In the genomic region with DNA sequence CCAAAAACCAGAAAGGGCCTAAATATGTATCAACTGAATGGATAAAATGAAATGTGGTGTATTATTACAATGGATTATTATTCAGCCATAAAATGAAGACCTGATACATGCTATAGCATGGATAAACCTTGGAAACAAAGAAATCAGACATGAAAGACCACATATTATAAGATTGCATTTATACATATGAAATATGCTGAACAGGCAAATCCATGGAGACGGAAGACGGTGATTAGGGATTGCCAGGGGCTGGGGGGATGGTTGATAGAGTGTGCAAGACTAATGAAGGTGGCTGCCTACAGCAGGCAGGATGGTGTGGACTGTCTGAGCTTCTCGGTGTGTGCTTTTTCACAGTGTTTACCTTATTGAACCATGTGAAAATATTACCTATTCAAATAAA, we compare ENCODE assay signal across 23 cellular contexts. TPM values are rescaled to one million over a fixed set of nuclear protein-coding genes. Genes with fewer than 3 reads are reported as not detected.
DNase-seq lines count a peak whose midpoint lies in the region; ATAC-seq, FAIRE-seq and TF ChIP-seq lines count a peak whose summit lies in the region.
"Had no signal": no experiment of that assay in that cellular context is flagged by ENCODE, and none has a peak within 500 bp of the region (broad histone marks: within the 10 kb centered on the region; RNA-seq: fewer than 3 reads in every experiment).

No MANE protein-coding gene starts in this region.

- H3K9me3 Mint-ChIP-seq in stimulated activated naive B cell treated with anti-CD40 and anti-IgM and Interleukin-4, amounts not matched to agents 10 μg/mL and 1 μg/mL and 100 μg/mL, for 72 hours: no peaks in the 10 kb centered on the region
- H3K9me3 Mint-ChIP-seq: CD4-positive, alpha-beta T cell; CD8-positive, alpha-beta T cell had no signal

- no peak for TF ChIP-seq RAD21 in A549 (conservative IDR thresholded peaks at IDR 0.05 in 1 of 2, IDR thresholded peaks at IDR 0.05 in 1 of 2)
- no peak for TF ChIP-seq RAD21 in HCT116 (IDR thresholded peaks at IDR 0.05; ENCODE audit: low read depth)
- TF ChIP-seq RAD21 in K562 (CRISPR knock-in tag; conservative IDR thresholded peaks at IDR 0.05 in 1 of 2, IDR thresholded peaks at IDR 0.05 in 1 of 2): no peak

- no peaks in the 10 kb centered on the region for H3K36me3 ChIP-seq in HCT116 (ENCODE audit: control insufficient read depth in 1 of 2, insufficient read depth in 2 of 2, low read length in 2 of 2)
- H3K36me3 ChIP-seq in K562 (ENCODE audit: control insufficient read depth, insufficient read depth, low read length): no peaks in the 10 kb centered on the region
- H3K36me3 ChIP-seq in tibial nerve: no peaks in the 10 kb centered on the region
- H3K36me3 ChIP-seq: BLaER1 treated with 17β-estradiol and CSF1 and Interleukin-3, amounts not matched to agents 10 nM and 100 nM had no signal

- RAD21 ChIA-PET in HCT116 (lab: Charles Lee; ENCODE audit: low non-redundant PET in 1 of 2, low total read pairs in 2 of 2, uncharacterized antibody in 2 of 2, unreplicated experiment in 2 of 2): no interaction called here

- peaks cover 3% of the 10 kb centered on the region; the same call in 2 of the 3 replicates for H3K4me1 ChIP-seq in A549
- H3K4me1 ChIP-seq in HCT116 (ENCODE audit: control insufficient read depth in 1 of 2, insufficient read depth in 2 of 2, low read length in 2 of 2): peaks cover 0 to 3% of the 10 kb centered on the region in 2 experiments; a peak in 1 of 4 replicates
- no peaks in the 10 kb centered on the region for H3K4me1 ChIP-seq in K562 (replicated peaks in 1 of 2; ENCODE audit: control insufficient read depth in 2 of 2, insufficient read depth in 2 of 2, low read length in 2 of 2)
- peaks cover 0 to 6% (median 0%) of the 10 kb centered on the region in 4 donors for H3K4me1 ChIP-seq in tibial nerve
- H3K4me1 ChIP-seq: BLaER1 treated with 17β-estradiol and CSF1 and Interleukin-3, amounts not matched to agents 10 nM and 100 nM; Caco-2 had no signal

- H3K79me2 ChIP-seq in HCT116 (ENCODE audit: insufficient read depth, low read length): no peaks in the 10 kb centered on the region
- H3K79me2 ChIP-seq in K562 (ENCODE audit: control insufficient read depth, insufficient read depth, low read length): no peaks in the 10 kb centered on the region

- H3K27me3 ChIP-seq in HCT116 (ENCODE audit: insufficient read depth, low read length) (no peaks in the 10 kb centered on the region), K562 (ENCODE audit: control insufficient read depth in 2 of 2, insufficient read depth in 2 of 2, low read length in 2 of 2) (no peaks in the 10 kb centered on the region), tibial nerve (no peaks in the 10 kb centered on the region)
- H3K27me3 ChIP-seq: BLaER1 treated with 17β-estradiol and CSF1 and Interleukin-3, amounts not matched to agents 10 nM and 100 nM had no signal

- TF ChIP-seq EP300 in A549 (IDR thresholded peaks at IDR 0.05) (no peak), K562 (IDR thresholded peaks at IDR 0.05; ENCODE audit: low read length) (no peak), tibial nerve (IDR thresholded peaks at IDR 0.05) (no peak)

- no peak for FAIRE-seq in A549 (lab: Jason Lieb, UNC)
- no peak for FAIRE-seq in K562 (lab: Jason Lieb, UNC)
- FAIRE-seq: A204.1, D721Med, G401.6, GM12891, GM19239 had no signal

- peak overlapping the region; percentile 32 for H2AFZ ChIP-seq in HCT116 (ENCODE audit: low read depth, low read length, poor library complexity, severe bottlenecking)
- no peak overlapping the region for H2AFZ ChIP-seq in K562 (ENCODE audit: low read depth, low read length)

- intact Hi-C loops in HCT116 (cut with micrococcal nuclease): no loop called here
- intact Hi-C loops in K562 (cut with micrococcal nuclease): no loop called here

- peak overlapping the region; percentile 42 for H3K27ac Mint-ChIP-seq in stimulated activated naive B cell treated with anti-CD40 and anti-IgM and Interleukin-4, amounts not matched to agents 10 μg/mL and 1 μg/mL and 100 μg/mL, for 72 hours
- H3K27ac Mint-ChIP-seq: B cell; CD4-positive, alpha-beta T cell; CD8-positive, alpha-beta T cell had no signal

- H3K36me3 Mint-ChIP-seq in stimulated activated naive B cell treated with anti-CD40 and anti-IgM and Interleukin-4, amounts not matched to agents 10 μg/mL and 1 μg/mL and 100 μg/mL, for 72 hours: no peaks in the 10 kb centered on the region
- H3K36me3 Mint-ChIP-seq: CD8-positive, alpha-beta T cell had no signal

- H3K4me3 ChIP-seq in A549 (no peak overlapping the region), HCT116 (replicated peaks in 1 of 2; ENCODE audit: low read depth in 1 of 2, low read length in 2 of 2) (no peak overlapping the region), K562 (no peak overlapping the region), tibial nerve (no peak overlapping the region)
- H3K4me3 ChIP-seq: BLaER1 treated with 17β-estradiol and CSF1 and Interleukin-3, amounts not matched to agents 10 nM and 100 nM had no signal

- H3K9me1 ChIP-seq in K562 (ENCODE audit: control insufficient read depth, insufficient read depth, low read length): no peaks in the 10 kb centered on the region

- no peaks in the 10 kb centered on the region for H4K20me1 ChIP-seq in HCT116 (ENCODE audit: insufficient read depth)
- no peaks in the 10 kb centered on the region for H4K20me1 ChIP-seq in K562 (replicated peaks; ENCODE audit: control insufficient read depth, insufficient read depth, low read length)
- H4K20me1 ChIP-seq: BLaER1 treated with 17β-estradiol and CSF1 and Interleukin-3, amounts not matched to agents 10 nM and 100 nM had no signal

- no peak overlapping the region for H3K4me3 Mint-ChIP-seq in stimulated activated naive B cell treated with anti-CD40 and anti-IgM and Interleukin-4, amounts not matched to agents 10 μg/mL and 1 μg/mL and 100 μg/mL, for 72 hours
- H3K4me3 Mint-ChIP-seq: B cell; CD4-positive, alpha-beta T cell; CD8-positive, alpha-beta T cell had no signal

- POLR2A ChIA-PET in A549 (lab: Yijun Ruan, JAX): no interaction called here
- POLR2A ChIA-PET in HCT116 (lab: Charles Lee): interaction anchor here (1.0 to 1.5 kb wide), 2 partner anchors 11 kb away, joined by 3 to 4 read pairs; partner anchors contain the start of gene AFG3L2
- POLR2A ChIA-PET in K562 (lab: Yijun Ruan, JAX): no interaction called here

- BruUV-seq in HCT116 (replicated peaks; lab: Mats Ljungman, UMichigan) (no TSS peak), K562 (replicated peaks; lab: Mats Ljungman, UMichigan) (no TSS peak)

- TF ChIP-seq CTCF in A549 (IDR thresholded peaks at IDR 0.05): no peak
- TF ChIP-seq CTCF in HCT116 (IDR thresholded peaks at IDR 0.05 in 2 of 3, conservative IDR thresholded peaks at IDR 0.05 in 1 of 3; ENCODE audit: borderline replicate concordance in 1 of 3, insufficient read depth in 1 of 3, low read depth in 2 of 3, low read length in 2 of 3): no peak
- TF ChIP-seq CTCF in K562 (IDR thresholded peaks at IDR 0.05 in 2 of 3, conservative IDR thresholded peaks at IDR 0.05 in 1 of 3; ENCODE audit: insufficient read depth in 2 of 3, low read depth in 1 of 3, low read length in 3 of 3): no peak
- no peak for TF ChIP-seq CTCF in tibial nerve (IDR thresholded peaks at IDR 0.05)

- ATAC-seq in A549: no peak
- no peak for ATAC-seq in HCT116
- no peak for ATAC-seq in K562
- ATAC-seq in stimulated activated naive B cell treated with anti-CD40 and anti-IgM and Interleukin-4, amounts not matched to agents 10 μg/mL and 1 μg/mL and 100 μg/mL, for 72 hours (replicated peaks): no peak
- no peak for ATAC-seq in GM21367 (IDR thresholded peaks at IDR 0.05; ENCODE audit: unreplicated experiment)
- no peak for ATAC-seq in HG02884 (IDR thresholded peaks at IDR 0.05; ENCODE audit: unreplicated experiment)
- ATAC-seq: CD8-positive, alpha-beta T cell had no signal

- DNase-seq in A549 (ENCODE audit: low read depth in 1 of 2, low spot score in 1 of 2): no peak
- no peak for DNase-seq in HCT116 (ENCODE audit: low read depth, low spot score)
- no peak for DNase-seq in K562 (ENCODE audit: extremely low read depth in 1 of 4, low spot score in 3 of 4)
- DNase-seq in stimulated activated naive B cell treated with anti-CD40 and anti-IgM and Interleukin-4, amounts not matched to agents 10 μg/mL and 1 μg/mL and 100 μg/mL, for 72 hours: no peak
- DNase-seq in tibial nerve (ENCODE audit: low spot score in 2 of 2): no peak
- DNase-seq: 8988T; AML-193; Caco-2; Calu3; CD4-positive, alpha-beta T cell; CD8-positive, alpha-beta T cell; DMS79 treated with DMSO at 0.1 percent for 48 hours; GF-D8 had no signal

- 79% methylated on average over 3 of the region's 3 CpGs for WGBS in A549 (ENCODE audit: missing lambda C conversion rate)
- 63% methylated on average over 3 of the region's 3 CpGs for WGBS in K562 (ENCODE audit: insufficient coverage, low coverage, missing lambda C conversion rate)
- 70 to 77% methylated on average over 3 of the region's 3 CpGs for WGBS in tibial nerve, 2 donors

- no peaks in the 10 kb centered on the region for H3K9me2 ChIP-seq in HCT116 (ENCODE audit: insufficient read depth)

- H3K27ac ChIP-seq in A549 (no peak overlapping the region), HCT116 (ENCODE audit: low read depth, low read length) (no peak overlapping the region), K562 (ENCODE audit: extremely low read depth, low read depth, low read length) (no peak overlapping the region), tibial nerve (no peak overlapping the region)
- H3K27ac ChIP-seq: BLaER1 treated with 17β-estradiol and CSF1 and Interleukin-3, amounts not matched to agents 10 nM and 100 nM; C4-2B had no signal

- no peaks in the 10 kb centered on the region for H3K27me3 Mint-ChIP-seq in stimulated activated naive B cell treated with anti-CD40 and anti-IgM and Interleukin-4, amounts not matched to agents 10 μg/mL and 1 μg/mL and 100 μg/mL, for 72 hours

- no peaks in the 10 kb centered on the region for H3K9me3 ChIP-seq in A549
- H3K9me3 ChIP-seq in HCT116 (ENCODE audit: control insufficient read depth in 1 of 2, insufficient read depth in 1 of 2, low read depth in 1 of 2, low read length in 2 of 2): no peaks in the 10 kb centered on the region
- H3K9me3 ChIP-seq in K562 (replicated peaks; ENCODE audit: control insufficient read depth, insufficient read depth, low read depth, low read length): no peaks in the 10 kb centered on the region
- H3K9me3 ChIP-seq in tibial nerve: no peaks in the 10 kb centered on the region
- H3K9me3 ChIP-seq: BLaER1 treated with 17β-estradiol and CSF1 and Interleukin-3, amounts not matched to agents 10 nM and 100 nM; Caco-2 had no signal

- H3K4me1 Mint-ChIP-seq in stimulated activated naive B cell treated with anti-CD40 and anti-IgM and Interleukin-4, amounts not matched to agents 10 μg/mL and 1 μg/mL and 100 μg/mL, for 72 hours: no peaks in the 10 kb centered on the region
- H3K4me1 Mint-ChIP-seq: B cell had no signal

- no peak overlapping the region for H3K9ac ChIP-seq in HCT116 (ENCODE audit: low read length)
- no peak overlapping the region for H3K9ac ChIP-seq in K562 (ENCODE audit: insufficient read depth in 1 of 2, low read depth in 2 of 2, low read length in 2 of 2)
- H3K9ac ChIP-seq: BLaER1 treated with 17β-estradiol and CSF1 and Interleukin-3, amounts not matched to agents 10 nM and 100 nM had no signal

- CTCF ChIA-PET in A549 (lab: Yijun Ruan, JAX): no interaction called here
- CTCF ChIA-PET in HCT116 (lab: Charles Lee): no interaction called here
- CTCF ChIA-PET in K562 (lab: Yijun Ruan, JAX; ENCODE audit: low intra/inter-chr PET ratio): no interaction called here

- no peak overlapping the region for H3K4me2 ChIP-seq in A549
- no peak overlapping the region for H3K4me2 ChIP-seq in HCT116 (ENCODE audit: low read length)
- no peak overlapping the region for H3K4me2 ChIP-seq in K562 (ENCODE audit: insufficient read depth, low read length)
- H3K4me2 ChIP-seq: BLaER1 treated with 17β-estradiol and CSF1 and Interleukin-3, amounts not matched to agents 10 nM and 100 nM had no signal

- TF ChIP-seq POLR2A in A549 (IDR thresholded peaks at IDR 0.05; ENCODE audit: low read length): no peak
- no peak for TF ChIP-seq POLR2A in HCT116 (IDR thresholded peaks at IDR 0.05; ENCODE audit: borderline replicate concordance, extremely low read depth, insufficient read depth, insufficient read length)
- no peak for TF ChIP-seq POLR2A in K562 (conservative IDR thresholded peaks at IDR 0.05)
- no peak for TF ChIP-seq POLR2A in tibial nerve (IDR thresholded peaks at IDR 0.05)

- in situ Hi-C loops in K562 (cut with MboI): no loop called here

RNA-seq across cellular contexts. Expression of gene AFG3L2, which starts 11.4 kb away (rescaled TPM):
- polyA plus RNA-seq in A549 (2011; rRNA removed) (36.5 and 56.4 TPM in 2 replicates), A549 (2017; fragmentation: RNase III; extraction: RNeasy Plus Mini Kit Qiagen cat#74134 plus additional on column Dnase treatment) (33.7 to 37.8 TPM (median 33.8 TPM) in 3 replicates), K562 (2011; rRNA removed) (61.3 and 82.2 TPM in 2 replicates), K562 (2014; fragmentation: Illumina TruSeq; extraction: Trizol) (79.0 and 84.0 TPM in 2 replicates), K562 (2014; fragmentation: Nextera tagmentation; extraction: Ambion mirVana) (10 to 100 TPM; 24.1 to 25.6 TPM), K562 (2014; rRNA removed) (76.8 and 80.5 TPM in 2 replicates)
- 22.8 and 23.3 TPM in 2 replicates for polyA plus RNA-seq in A549 (2012; cell fraction: cytosol; rRNA removed)
- 19.3 and 27.7 TPM in 2 replicates for polyA plus RNA-seq in A549 (2012; cell fraction: nucleus; rRNA removed)
- 25.9 and 28.7 TPM in 2 replicates for polyA minus RNA-seq in A549 (2011; rRNA and poly(A)+ RNA removed)
- total RNA-seq in HCT116 (2021; ENCODE audit: unreplicated experiment) (66.7 TPM), K562 (2014; rRNA removed) (87.1 and 99.4 TPM in 2 replicates), K562 (2014; rRNA removed; fragmentation: Illumina TruSeq; extraction: Trizol) (109 and 115 TPM in 2 replicates), K562 (2015; rRNA removed; fragmentation: Illumina TruSeq; extraction: Trizol) (94.4 and 97.2 TPM in 2 replicates), K562 (2021) (86.4 and 96.5 TPM in 2 replicates), tibial nerve (10 to 100 TPM; 35.7 to 54.8 (median 42.5) TPM)
- 33.0 and 41.0 TPM in 2 replicates for polyA plus RNA-seq in HCT116 (2012)
- 77.0 and 155 TPM in 2 replicates for total RNA-seq in K562 (2011; cell fraction: chromatin; rRNA removed; ENCODE audit: low replicate concordance)
- 51.5 and 52.8 TPM in 2 replicates for total RNA-seq in K562 (2011; cell fraction: nucleolus; rRNA removed)
- total RNA-seq in K562 (2011; cell fraction: nucleoplasm; rRNA removed): 70.2 and 77.7 TPM in 2 replicates
- 33.6 and 43.6 TPM in 2 replicates for polyA plus RNA-seq in K562 (2011; cell fraction: cytosol; rRNA removed)
- polyA plus RNA-seq in K562 (2011; cell fraction: nucleus; rRNA removed): 38.1 and 46.6 TPM in 2 replicates
- polyA plus RNA-seq in K562 (2012): 47.9 and 71.2 TPM in 2 replicates
- 103 and 111 TPM in 2 replicates for polyA minus RNA-seq in K562 (2011; rRNA and poly(A)+ RNA removed)
- 40.6 and 55.4 TPM in 2 replicates for polyA minus RNA-seq in K562 (2011; cell fraction: cytosol; rRNA and poly(A)+ RNA removed)
- polyA minus RNA-seq in K562 (2011; cell fraction: nucleus; rRNA and poly(A)+ RNA removed): 30.3 and 46.5 TPM in 2 replicates

RNA-seq across cellular contexts. Expression of gene PRELID3A, which starts 19.3 kb away (rescaled TPM):
- 8.6 and 10.8 TPM in 2 replicates for polyA plus RNA-seq in A549 (2011; rRNA removed)
- polyA plus RNA-seq in A549 (2012; cell fraction: cytosol; rRNA removed): 8.9 and 10.0 TPM in 2 replicates
- 14.3 and 16.5 TPM in 2 replicates for polyA plus RNA-seq in A549 (2012; cell fraction: nucleus; rRNA removed)
- polyA plus RNA-seq in A549 (2017; fragmentation: RNase III; extraction: RNeasy Plus Mini Kit Qiagen cat#74134 plus additional on column Dnase treatment): 10.0 to 10.4 TPM (median 10.3 TPM) in 3 replicates
- 1.2 and 2.4 TPM in 2 replicates for polyA minus RNA-seq in A549 (2011; rRNA and poly(A)+ RNA removed)
- 7.4 TPM for total RNA-seq in HCT116 (2021; ENCODE audit: unreplicated experiment)
- 7.6 and 9.4 TPM in 2 replicates for polyA plus RNA-seq in HCT116 (2012)
- total RNA-seq in K562 (2011; cell fraction: chromatin; rRNA removed; ENCODE audit: low replicate concordance): 32.0 and 35.2 TPM in 2 replicates
- 13.5 and 15.5 TPM in 2 replicates for total RNA-seq in K562 (2011; cell fraction: nucleolus; rRNA removed)
- total RNA-seq in K562 (2011; cell fraction: nucleoplasm; rRNA removed): 12.5 and 14.7 TPM in 2 replicates
- 5.3 and 5.4 TPM in 2 replicates for total RNA-seq in K562 (2014; rRNA removed)
- total RNA-seq in K562 (2014; rRNA removed; fragmentation: Illumina TruSeq; extraction: Trizol): 5.4 and 5.8 TPM in 2 replicates
- total RNA-seq in K562 (2015; rRNA removed; fragmentation: Illumina TruSeq; extraction: Trizol): 5.4 and 6.6 TPM in 2 replicates
- total RNA-seq in K562 (2021): 4.8 and 7.3 TPM in 2 replicates
- polyA plus RNA-seq in K562 (2011; rRNA removed): 5.7 and 6.2 TPM in 2 replicates
- 3.5 and 4.1 TPM in 2 replicates for polyA plus RNA-seq in K562 (2011; cell fraction: cytosol; rRNA removed)
- 14.6 and 16.9 TPM in 2 replicates for polyA plus RNA-seq in K562 (2011; cell fraction: nucleus; rRNA removed)
- polyA plus RNA-seq in K562 (2012): 5.3 and 5.4 TPM in 2 replicates
- 5.1 and 5.4 TPM in 2 replicates for polyA plus RNA-seq in K562 (2014; fragmentation: Illumina TruSeq; extraction: Trizol)
- polyA plus RNA-seq in K562 (2014; fragmentation: Nextera tagmentation; extraction: Ambion mirVana): under 1 TPM; 0.14 to 0.32 TPM
- polyA plus RNA-seq in K562 (2014; rRNA removed): 7.8 and 14.3 TPM in 2 replicates
- polyA minus RNA-seq in K562 (2011; rRNA and poly(A)+ RNA removed): 2.5 and 3.4 TPM in 2 replicates
- 1.8 and 2.6 TPM in 2 replicates for polyA minus RNA-seq in K562 (2011; cell fraction: cytosol; rRNA and poly(A)+ RNA removed)
- polyA minus RNA-seq in K562 (2011; cell fraction: nucleus; rRNA and poly(A)+ RNA removed): 3.0 and 5.0 TPM in 2 replicates
- total RNA-seq in tibial nerve: 10 to 100 TPM; 11.3 to 19.9 (median 12.3) TPM

Comparison
In these comparisons a context has a peak if more than half of its experiments do, and no peak if none do; other contexts are left out.
1. Of the 35 proteins assayed by ChIP-seq in both K562 and A549: peak only in K562: none; only in A549: none; in both: MAFK; in neither: 34.